ENCODE assay signal across 1 cellular context in the genomic region with DNA sequence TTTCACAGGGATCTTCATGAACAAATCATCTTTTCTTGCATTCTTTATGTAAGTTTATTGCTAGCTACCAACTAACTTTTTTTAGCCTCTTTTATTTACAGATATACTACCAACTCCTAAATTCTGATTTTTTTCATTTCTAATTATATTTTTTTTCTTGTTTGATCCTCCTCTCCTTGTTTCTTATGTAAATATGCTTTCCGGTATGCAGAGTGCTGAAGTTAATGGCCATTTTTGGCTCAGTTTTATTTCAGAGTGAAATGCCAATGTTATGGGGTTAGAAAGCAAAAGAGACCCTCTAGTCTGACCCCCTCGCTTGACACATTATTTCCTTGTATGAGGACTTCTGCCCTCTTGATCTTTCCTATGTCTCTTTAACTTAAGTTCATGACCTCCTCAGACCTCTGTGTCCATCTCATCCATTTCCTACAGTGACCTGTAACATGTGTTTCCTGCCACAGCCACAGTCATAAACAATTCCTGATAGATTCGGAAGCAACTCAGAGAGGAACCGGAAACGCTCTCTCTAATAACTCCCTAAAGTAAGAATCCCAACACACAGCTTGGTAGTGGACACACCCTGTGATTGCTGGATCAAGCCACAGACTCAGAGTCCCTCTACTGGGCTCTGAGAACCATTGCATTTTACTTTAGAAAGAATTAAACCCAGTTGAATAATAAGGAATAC.
TF ChIP-seq lines count a peak whose summit lies in the region.

No MANE protein-coding gene starts in this region.

TF ChIP-seq in K562, 482 proteins besides CTCF, POLR2A, EP300 and RAD21 (continued from another document):
- TF ChIP-seq, protein P1, sequence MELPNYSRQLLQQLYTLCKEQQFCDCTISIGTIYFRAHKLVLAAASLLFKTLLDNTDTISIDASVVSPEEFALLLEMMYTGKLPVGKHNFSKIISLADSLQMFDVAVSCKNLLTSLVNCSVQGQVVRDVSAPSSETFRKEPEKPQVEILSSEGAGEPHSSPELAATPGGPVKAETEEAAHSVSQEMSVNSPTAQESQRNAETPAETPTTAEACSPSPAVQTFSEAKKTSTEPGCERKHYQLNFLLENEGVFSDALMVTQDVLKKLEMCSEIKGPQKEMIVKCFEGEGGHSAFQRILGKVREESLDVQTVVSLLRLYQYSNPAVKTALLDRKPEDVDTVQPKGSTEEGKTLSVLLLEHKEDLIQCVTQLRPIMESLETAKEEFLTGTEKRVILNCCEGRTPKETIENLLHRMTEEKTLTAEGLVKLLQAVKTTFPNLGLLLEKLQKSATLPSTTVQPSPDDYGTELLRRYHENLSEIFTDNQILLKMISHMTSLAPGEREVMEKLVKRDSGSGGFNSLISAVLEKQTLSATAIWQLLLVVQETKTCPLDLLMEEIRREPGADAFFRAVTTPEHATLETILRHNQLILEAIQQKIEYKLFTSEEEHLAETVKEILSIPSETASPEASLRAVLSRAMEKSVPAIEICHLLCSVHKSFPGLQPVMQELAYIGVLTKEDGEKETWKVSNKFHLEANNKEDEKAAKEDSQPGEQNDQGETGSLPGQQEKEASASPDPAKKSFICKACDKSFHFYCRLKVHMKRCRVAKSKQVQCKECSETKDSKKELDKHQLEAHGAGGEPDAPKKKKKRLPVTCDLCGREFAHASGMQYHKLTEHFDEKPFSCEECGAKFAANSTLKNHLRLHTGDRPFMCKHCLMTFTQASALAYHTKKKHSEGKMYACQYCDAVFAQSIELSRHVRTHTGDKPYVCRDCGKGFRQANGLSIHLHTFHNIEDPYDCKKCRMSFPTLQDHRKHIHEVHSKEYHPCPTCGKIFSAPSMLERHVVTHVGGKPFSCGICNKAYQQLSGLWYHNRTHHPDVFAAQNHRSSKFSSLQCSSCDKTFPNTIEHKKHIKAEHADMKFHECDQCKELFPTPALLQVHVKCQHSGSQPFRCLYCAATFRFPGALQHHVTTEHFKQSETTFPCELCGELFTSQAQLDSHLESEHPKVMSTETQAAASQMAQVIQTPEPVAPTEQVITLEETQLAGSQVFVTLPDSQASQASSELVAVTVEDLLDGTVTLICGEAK (IDR thresholded peaks at IDR 0.05): peak; percentile 78
- TF ChIP-seq, protein P1 (CRISPR knock-in tag; IDR thresholded peaks at IDR 0.05): no peak
- TF ChIP-seq YBX1 (IDR thresholded peaks at IDR 0.05) (no peak), ZFP36 (IDR thresholded peaks at IDR 0.05; ENCODE audit: low read depth, low read length, partially characterized antibody) (no peak), ZKSCAN8 (CRISPR knock-in tag; IDR thresholded peaks at IDR 0.05) (peak; percentile 47; the same call in 1 of the 2 replicates), ETV6 (IDR thresholded peaks at IDR 0.05; ENCODE audit: borderline replicate concordance in 1 of 2, low read depth in 2 of 2, low read length in 1 of 2) (peak; percentile 44 to 72; a peak in 1 of 4 replicates), ETV6 (CRISPR knock-in tag; IDR thresholded peaks at IDR 0.05; ENCODE audit: borderline replicate concordance) (no peak), GABPA (tag; conservative IDR thresholded peaks at IDR 0.05; ENCODE audit: low read depth) (peak; percentile 90), RCOR1 (IDR thresholded peaks at IDR 0.05; ENCODE audit: borderline replicate concordance in 1 of 2, low read depth in 2 of 2, low read length in 2 of 2) (0 out of 4 replicates have a peak, but pooled peaks of 1 of the 2 experiments have one; percentile 23), MAZ (CRISPR knock-in tag; conservative IDR thresholded peaks at IDR 0.05 in 1 of 2, IDR thresholded peaks at IDR 0.05 in 1 of 2) (peak in 1 of 2 experiments; percentile 39; a peak in 2 of 4 replicates), FOSL1 (tag; conservative IDR thresholded peaks at IDR 0.05) (peak; percentile 33; the same call in 1 of the 2 replicates), TEAD4 (IDR thresholded peaks at IDR 0.05; ENCODE audit: low read length) (0 out of 2 replicates have a peak, but pooled peaks have one; percentile 14), TEAD4 (CRISPR knock-in tag; IDR thresholded peaks at IDR 0.05; ENCODE audit: borderline replicate concordance) (no peak), ZSCAN29 (IDR thresholded peaks at IDR 0.05) (no peak), FOXA3 (CRISPR knock-in tag; conservative IDR thresholded peaks at IDR 0.05 in 1 of 2, IDR thresholded peaks at IDR 0.05 in 1 of 2) (peak in 1 of 2 experiments; percentile 37; a peak in 2 of 4 replicates), MBD2 (IDR thresholded peaks at IDR 0.05; ENCODE audit: borderline replicate concordance, low read depth) (no peak), L3MBTL2 (IDR thresholded peaks at IDR 0.05) (peak; percentile 36; the same call in 1 of the 2 replicates), ELF1 (tag; IDR thresholded peaks at IDR 0.05) (0 out of 2 replicates have a peak, but pooled peaks have one; percentile 27), ZNF436 (CRISPR knock-in tag; IDR thresholded peaks at IDR 0.05) (no peak), MEIS2 (IDR thresholded peaks at IDR 0.05; ENCODE audit: partially characterized antibody) (peak; percentile 63), CXXC5 (CRISPR knock-in tag; IDR thresholded peaks at IDR 0.05) (0 out of 2 replicates have a peak, but pooled peaks have one; percentile 6), CREB1 (IDR thresholded peaks at IDR 0.05) (no peak), CREB1 (CRISPR knock-in tag; IDR thresholded peaks at IDR 0.05) (no peak), SMAD4 (CRISPR knock-in tag; conservative IDR thresholded peaks at IDR 0.05) (0 out of 2 replicates have a peak, but pooled peaks have one; percentile 20), ZNF589 (CRISPR knock-in tag; IDR thresholded peaks at IDR 0.05; ENCODE audit: low read depth) (peak; percentile 91)
- TF ChIP-seq, protein P2, sequence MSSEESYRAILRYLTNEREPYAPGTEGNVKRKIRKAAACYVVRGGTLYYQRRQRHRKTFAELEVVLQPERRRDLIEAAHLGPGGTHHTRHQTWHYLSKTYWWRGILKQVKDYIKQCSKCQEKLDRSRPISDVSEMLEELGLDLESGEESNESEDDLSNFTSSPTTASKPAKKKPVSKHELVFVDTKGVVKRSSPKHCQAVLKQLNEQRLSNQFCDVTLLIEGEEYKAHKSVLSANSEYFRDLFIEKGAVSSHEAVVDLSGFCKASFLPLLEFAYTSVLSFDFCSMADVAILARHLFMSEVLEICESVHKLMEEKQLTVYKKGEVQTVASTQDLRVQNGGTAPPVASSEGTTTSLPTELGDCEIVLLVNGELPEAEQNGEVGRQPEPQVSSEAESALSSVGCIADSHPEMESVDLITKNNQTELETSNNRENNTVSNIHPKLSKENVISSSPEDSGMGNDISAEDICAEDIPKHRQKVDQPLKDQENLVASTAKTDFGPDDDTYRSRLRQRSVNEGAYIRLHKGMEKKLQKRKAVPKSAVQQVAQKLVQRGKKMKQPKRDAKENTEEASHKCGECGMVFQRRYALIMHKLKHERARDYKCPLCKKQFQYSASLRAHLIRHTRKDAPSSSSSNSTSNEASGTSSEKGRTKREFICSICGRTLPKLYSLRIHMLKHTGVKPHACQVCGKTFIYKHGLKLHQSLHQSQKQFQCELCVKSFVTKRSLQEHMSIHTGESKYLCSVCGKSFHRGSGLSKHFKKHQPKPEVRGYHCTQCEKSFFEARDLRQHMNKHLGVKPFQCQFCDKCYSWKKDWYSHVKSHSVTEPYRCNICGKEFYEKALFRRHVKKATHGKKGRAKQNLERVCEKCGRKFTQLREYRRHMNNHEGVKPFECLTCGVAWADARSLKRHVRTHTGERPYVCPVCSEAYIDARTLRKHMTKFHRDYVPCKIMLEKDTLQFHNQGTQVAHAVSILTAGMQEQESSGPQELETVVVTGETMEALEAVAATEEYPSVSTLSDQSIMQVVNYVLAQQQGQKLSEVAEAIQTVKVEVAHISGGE (CRISPR knock-in tag; IDR thresholded peaks at IDR 0.05): peak in 1 of 3 experiments; percentile 85; a peak in 2 of 6 replicates
- TF ChIP-seq, protein P3, sequence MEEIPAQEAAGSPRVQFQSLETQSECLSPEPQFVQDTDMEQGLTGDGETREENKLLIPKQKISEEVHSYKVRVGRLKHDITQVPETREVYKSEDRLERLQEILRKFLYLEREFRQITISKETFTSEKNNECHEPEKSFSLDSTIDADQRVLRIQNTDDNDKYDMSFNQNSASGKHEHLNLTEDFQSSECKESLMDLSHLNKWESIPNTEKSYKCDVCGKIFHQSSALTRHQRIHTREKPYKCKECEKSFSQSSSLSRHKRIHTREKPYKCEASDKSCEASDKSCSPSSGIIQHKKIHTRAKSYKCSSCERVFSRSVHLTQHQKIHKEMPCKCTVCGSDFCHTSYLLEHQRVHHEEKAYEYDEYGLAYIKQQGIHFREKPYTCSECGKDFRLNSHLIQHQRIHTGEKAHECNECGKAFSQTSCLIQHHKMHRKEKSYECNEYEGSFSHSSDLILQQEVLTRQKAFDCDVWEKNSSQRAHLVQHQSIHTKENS (CRISPR knock-in tag; IDR thresholded peaks at IDR 0.05): no peak
- TF ChIP-seq, protein P4, sequence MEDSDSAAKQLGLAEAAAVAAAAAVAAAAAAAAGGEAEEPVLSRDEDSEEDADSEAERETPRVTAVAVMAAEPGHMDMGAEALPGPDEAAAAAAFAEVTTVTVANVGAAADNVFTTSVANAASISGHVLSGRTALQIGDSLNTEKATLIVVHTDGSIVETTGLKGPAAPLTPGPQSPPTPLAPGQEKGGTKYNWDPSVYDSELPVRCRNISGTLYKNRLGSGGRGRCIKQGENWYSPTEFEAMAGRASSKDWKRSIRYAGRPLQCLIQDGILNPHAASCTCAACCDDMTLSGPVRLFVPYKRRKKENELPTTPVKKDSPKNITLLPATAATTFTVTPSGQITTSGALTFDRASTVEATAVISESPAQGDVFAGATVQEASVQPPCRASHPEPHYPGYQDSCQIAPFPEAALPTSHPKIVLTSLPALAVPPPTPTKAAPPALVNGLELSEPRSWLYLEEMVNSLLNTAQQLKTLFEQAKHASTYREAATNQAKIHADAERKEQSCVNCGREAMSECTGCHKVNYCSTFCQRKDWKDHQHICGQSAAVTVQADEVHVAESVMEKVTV (CRISPR knock-in tag; IDR thresholded peaks at IDR 0.05): peak; percentile 90
- TF ChIP-seq, protein P5, sequence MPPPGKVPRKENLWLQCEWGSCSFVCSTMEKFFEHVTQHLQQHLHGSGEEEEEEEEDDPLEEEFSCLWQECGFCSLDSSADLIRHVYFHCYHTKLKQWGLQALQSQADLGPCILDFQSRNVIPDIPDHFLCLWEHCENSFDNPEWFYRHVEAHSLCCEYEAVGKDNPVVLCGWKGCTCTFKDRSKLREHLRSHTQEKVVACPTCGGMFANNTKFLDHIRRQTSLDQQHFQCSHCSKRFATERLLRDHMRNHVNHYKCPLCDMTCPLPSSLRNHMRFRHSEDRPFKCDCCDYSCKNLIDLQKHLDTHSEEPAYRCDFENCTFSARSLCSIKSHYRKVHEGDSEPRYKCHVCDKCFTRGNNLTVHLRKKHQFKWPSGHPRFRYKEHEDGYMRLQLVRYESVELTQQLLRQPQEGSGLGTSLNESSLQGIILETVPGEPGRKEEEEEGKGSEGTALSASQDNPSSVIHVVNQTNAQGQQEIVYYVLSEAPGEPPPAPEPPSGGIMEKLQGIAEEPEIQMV (tag; conservative IDR thresholded peaks at IDR 0.05; ENCODE audit: low read depth): no peak
